In the genomic region with DNA sequence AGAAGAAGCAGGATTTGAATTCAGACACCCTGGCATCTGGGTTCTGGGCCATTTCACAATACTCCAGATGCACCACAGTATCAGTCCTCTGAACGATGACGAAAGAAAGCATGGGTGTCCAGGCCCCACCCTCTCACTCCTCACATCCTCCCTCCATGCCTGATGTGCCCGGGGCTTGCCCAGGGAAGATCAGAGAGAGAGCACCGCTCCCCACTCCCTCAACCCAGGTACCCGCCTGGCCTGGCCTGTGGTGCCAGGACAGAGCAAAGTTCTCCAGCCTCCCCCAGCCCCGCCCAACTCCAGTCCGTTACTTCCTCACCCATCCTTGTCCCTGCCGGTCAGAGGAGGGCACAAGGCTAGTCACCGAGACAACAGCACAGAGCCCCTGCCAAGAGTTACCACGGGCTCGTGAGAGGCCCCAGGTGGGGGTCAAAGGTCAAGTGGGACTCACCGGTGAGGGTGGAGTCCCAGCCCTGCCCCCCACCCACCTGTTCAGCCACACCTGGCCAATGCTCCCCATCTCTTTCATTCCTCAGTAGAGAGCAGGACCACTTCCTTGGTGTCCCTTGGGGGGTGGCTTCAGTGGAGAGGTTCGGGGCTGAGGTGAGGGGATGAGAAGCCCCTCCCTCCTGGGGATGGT, we compare ENCODE assay signal across 1 cellular context.
TF ChIP-seq lines count a peak whose summit lies in the region.

No MANE protein-coding gene starts in this region.

TF ChIP-seq in GM23338, 12 proteins besides CTCF, POLR2A, EP300 and RAD21 (continued from another document):
- TF ChIP-seq, protein P1, sequence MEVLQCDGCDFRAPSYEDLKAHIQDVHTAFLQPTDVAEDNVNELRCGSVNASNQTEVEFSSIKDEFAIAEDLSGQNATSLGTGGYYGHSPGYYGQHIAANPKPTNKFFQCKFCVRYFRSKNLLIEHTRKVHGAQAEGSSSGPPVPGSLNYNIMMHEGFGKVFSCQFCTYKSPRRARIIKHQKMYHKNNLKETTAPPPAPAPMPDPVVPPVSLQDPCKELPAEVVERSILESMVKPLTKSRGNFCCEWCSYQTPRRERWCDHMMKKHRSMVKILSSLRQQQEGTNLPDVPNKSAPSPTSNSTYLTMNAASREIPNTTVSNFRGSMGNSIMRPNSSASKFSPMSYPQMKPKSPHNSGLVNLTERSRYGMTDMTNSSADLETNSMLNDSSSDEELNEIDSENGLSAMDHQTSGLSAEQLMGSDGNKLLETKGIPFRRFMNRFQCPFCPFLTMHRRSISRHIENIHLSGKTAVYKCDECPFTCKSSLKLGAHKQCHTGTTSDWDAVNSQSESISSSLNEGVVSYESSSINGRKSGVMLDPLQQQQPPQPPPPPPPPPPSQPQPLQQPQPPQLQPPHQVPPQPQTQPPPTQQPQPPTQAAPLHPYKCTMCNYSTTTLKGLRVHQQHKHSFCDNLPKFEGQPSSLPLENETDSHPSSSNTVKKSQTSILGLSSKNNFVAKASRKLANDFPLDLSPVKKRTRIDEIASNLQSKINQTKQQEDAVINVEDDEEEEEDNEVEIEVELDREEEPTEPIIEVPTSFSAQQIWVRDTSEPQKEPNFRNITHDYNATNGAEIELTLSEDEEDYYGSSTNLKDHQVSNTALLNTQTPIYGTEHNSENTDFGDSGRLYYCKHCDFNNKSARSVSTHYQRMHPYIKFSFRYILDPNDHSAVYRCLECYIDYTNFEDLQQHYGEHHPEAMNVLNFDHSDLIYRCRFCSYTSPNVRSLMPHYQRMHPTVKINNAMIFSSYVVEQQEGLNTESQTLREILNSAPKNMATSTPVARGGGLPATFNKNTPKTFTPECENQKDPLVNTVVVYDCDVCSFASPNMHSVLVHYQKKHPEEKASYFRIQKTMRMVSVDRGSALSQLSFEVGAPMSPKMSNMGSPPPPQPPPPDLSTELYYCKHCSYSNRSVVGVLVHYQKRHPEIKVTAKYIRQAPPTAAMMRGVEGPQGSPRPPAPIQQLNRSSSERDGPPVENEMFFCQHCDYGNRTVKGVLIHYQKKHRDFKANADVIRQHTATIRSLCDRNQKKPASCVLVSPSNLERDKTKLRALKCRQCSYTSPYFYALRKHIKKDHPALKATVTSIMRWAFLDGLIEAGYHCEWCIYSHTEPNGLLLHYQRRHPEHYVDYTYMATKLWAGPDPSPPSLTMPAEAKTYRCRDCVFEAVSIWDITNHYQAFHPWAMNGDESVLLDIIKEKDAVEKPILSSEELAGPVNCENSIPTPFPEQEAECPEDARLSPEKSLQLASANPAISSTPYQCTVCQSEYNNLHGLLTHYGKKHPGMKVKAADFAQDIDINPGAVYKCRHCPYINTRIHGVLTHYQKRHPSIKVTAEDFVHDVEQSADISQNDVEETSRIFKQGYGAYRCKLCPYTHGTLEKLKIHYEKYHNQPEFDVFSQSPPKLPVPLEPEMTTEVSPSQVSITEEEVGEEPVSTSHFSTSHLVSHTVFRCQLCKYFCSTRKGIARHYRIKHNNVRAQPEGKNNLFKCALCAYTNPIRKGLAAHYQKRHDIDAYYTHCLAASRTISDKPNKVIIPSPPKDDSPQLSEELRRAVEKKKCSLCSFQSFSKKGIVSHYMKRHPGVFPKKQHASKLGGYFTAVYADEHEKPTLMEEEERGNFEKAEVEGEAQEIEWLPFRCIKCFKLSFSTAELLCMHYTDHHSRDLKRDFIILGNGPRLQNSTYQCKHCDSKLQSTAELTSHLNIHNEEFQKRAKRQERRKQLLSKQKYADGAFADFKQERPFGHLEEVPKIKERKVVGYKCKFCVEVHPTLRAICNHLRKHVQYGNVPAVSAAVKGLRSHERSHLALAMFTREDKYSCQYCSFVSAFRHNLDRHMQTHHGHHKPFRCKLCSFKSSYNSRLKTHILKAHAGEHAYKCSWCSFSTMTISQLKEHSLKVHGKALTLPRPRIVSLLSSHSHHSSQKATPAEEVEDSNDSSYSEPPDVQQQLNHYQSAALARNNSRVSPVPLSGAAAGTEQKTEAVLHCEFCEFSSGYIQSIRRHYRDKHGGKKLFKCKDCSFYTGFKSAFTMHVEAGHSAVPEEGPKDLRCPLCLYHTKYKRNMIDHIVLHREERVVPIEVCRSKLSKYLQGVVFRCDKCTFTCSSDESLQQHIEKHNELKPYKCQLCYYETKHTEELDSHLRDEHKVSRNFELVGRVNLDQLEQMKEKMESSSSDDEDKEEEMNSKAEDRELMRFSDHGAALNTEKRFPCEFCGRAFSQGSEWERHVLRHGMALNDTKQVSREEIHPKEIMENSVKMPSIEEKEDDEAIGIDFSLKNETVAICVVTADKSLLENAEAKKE (CRISPR knock-in tag; IDR thresholded peaks at IDR 0.05), result no peak
- TF ChIP-seq NANOG (IDR thresholded peaks at IDR 0.05; ENCODE audit: borderline replicate concordance) (no peak), JUNB (IDR thresholded peaks at IDR 0.05; ENCODE audit: unreplicated experiment) (no peak), POLR2AphosphoS5 (IDR thresholded peaks at IDR 0.05; ENCODE audit: low read depth) (no peak), CREB1 (CRISPR knock-in tag; IDR thresholded peaks at IDR 0.05; ENCODE audit: low read depth) (no peak), STAT1 (IDR thresholded peaks at IDR 0.05; ENCODE audit: unreplicated experiment) (no peak)
- TF ChIP-seq, protein P2, sequence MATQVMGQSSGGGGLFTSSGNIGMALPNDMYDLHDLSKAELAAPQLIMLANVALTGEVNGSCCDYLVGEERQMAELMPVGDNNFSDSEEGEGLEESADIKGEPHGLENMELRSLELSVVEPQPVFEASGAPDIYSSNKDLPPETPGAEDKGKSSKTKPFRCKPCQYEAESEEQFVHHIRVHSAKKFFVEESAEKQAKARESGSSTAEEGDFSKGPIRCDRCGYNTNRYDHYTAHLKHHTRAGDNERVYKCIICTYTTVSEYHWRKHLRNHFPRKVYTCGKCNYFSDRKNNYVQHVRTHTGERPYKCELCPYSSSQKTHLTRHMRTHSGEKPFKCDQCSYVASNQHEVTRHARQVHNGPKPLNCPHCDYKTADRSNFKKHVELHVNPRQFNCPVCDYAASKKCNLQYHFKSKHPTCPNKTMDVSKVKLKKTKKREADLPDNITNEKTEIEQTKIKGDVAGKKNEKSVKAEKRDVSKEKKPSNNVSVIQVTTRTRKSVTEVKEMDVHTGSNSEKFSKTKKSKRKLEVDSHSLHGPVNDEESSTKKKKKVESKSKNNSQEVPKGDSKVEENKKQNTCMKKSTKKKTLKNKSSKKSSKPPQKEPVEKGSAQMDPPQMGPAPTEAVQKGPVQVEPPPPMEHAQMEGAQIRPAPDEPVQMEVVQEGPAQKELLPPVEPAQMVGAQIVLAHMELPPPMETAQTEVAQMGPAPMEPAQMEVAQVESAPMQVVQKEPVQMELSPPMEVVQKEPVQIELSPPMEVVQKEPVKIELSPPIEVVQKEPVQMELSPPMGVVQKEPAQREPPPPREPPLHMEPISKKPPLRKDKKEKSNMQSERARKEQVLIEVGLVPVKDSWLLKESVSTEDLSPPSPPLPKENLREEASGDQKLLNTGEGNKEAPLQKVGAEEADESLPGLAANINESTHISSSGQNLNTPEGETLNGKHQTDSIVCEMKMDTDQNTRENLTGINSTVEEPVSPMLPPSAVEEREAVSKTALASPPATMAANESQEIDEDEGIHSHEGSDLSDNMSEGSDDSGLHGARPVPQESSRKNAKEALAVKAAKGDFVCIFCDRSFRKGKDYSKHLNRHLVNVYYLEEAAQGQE (IDR thresholded peaks at IDR 0.05; ENCODE audit: unreplicated experiment), result no peak
